In genomic region chrX:153439977-153440376, GRCh38 we compare ENCODE assay signal across 36 cellular contexts. TPM values are rescaled to one million over a fixed set of nuclear protein-coding genes. Genes with fewer than 3 reads are reported as not detected.
"Had no signal": no experiment of that assay in that cellular context is flagged by ENCODE, and none has a peak within 500 bp of the region (broad histone marks: within the 10 kb centered on the region; RNA-seq: fewer than 3 reads in every experiment).

No MANE protein-coding gene starts in this region.

- H2AFZ ChIP-seq: parathyroid adenoma had no signal

- H3K4me3 ChIP-seq: left lung, lower lobe of right lung, right atrium auricular region, right lobe of liver, smooth muscle cell, tibial nerve, vagina had no signal

- DNase-seq: hypothalamus; immature natural killer cell; kidney; left colon; left lung; lower lobe of right lung; mesenchymal stem cell; naive thymus-derived CD8-positive, alpha-beta T cell; nucleus accumbens; right lobe of liver; stimulated activated CD4-positive, alpha-beta T cell treated with anti-CD3 and anti-CD28 coated beads, Interleukin-1b, Interleukin-23, amount 100 ng/mL, for 48 hours; stimulated activated CD4-positive, alpha-beta T cell treated with anti-CD3 and anti-CD28 coated beads, Interleukin-2, amount 100 ng/mL, for 48 hours; stimulated activated CD4-positive, alpha-beta T cell treated with anti-CD3 and anti-CD28 coated beads, Interleukin-4, amount 100 ng/mL, for 4 hours; stimulated activated CD8-positive, alpha-beta memory T cell treated with anti-CD3 and anti-CD28 coated beads, Interleukin-4, amount 100 ng/mL, for 48 hours; stimulated activated naive CD4-positive, alpha-beta T cell treated with Interleukin-2 at 50 U/mL for 16 hours; stimulated activated naive CD8-positive, alpha-beta T cell treated with anti-CD3 and anti-CD28 coated beads, Interleukin-15, amount 100 ng/mL, for 72 hours; substantia nigra had no signal

- H3K27me3 ChIP-seq: left lung, right atrium auricular region, right lobe of liver, tibial nerve, vagina had no signal

- H3K27me3 Mint-ChIP-seq: stimulated activated naive CD8-positive, alpha-beta T cell treated with anti-CD3 and anti-CD28 coated beads, Interleukin-15, amount 100 ng/mL, for 72 hours had no signal

- H3K9me3 Mint-ChIP-seq: immature natural killer cell; naive thymus-derived CD8-positive, alpha-beta T cell; stimulated activated naive CD8-positive, alpha-beta T cell treated with anti-CD3 and anti-CD28 coated beads, Interleukin-15, amount 100 ng/mL, for 72 hours had no signal

- H3K79me2 ChIP-seq: parathyroid adenoma had no signal

- H3K27ac ChIP-seq: left lung, lower lobe of right lung, parathyroid adenoma, right atrium auricular region, right lobe of liver, tibial nerve, vagina had no signal

- FAIRE-seq: islet of Langerhans, kidney had no signal

- H3K4me1 ChIP-seq: left lung, lower lobe of right lung, right atrium auricular region, right lobe of liver, tibial nerve, vagina had no signal

- H3K9ac ChIP-seq: parathyroid adenoma had no signal

- H3K36me3 Mint-ChIP-seq: immature natural killer cell; naive thymus-derived CD8-positive, alpha-beta T cell; stimulated activated memory B cell treated with anti-CD40 and anti-IgM and Interleukin-4, amounts not matched to agents 10 μg/mL and 1 μg/mL and 100 μg/mL, for 72 hours; type B pancreatic cell had no signal

- H3K9me3 ChIP-seq: left lung, lower lobe of right lung, right atrium auricular region, right lobe of liver, tibial nerve, vagina had no signal

- ATAC-seq: left colon; left lung; lower lobe of right lung; naive thymus-derived CD8-positive, alpha-beta T cell; right lobe of liver; stimulated activated memory B cell treated with anti-CD40 and anti-IgM and Interleukin-4, amounts not matched to agents 10 μg/mL and 1 μg/mL and 100 μg/mL, for 72 hours; stimulated activated naive CD8-positive, alpha-beta T cell treated with anti-CD3 and anti-CD28 coated beads, Interleukin-15, amount 100 ng/mL, for 72 hours had no signal

- H3K36me3 ChIP-seq: left lung, lower lobe of right lung, right atrium auricular region, right lobe of liver, tibial nerve, vagina had no signal

- H3K4me3 Mint-ChIP-seq: immature natural killer cell; naive thymus-derived CD8-positive, alpha-beta T cell; nephron; neural crest cell; stimulated activated memory B cell treated with anti-CD40 and anti-IgM and Interleukin-4, amounts not matched to agents 10 μg/mL and 1 μg/mL and 100 μg/mL, for 72 hours; stimulated activated naive CD8-positive, alpha-beta T cell treated with anti-CD3 and anti-CD28 coated beads, Interleukin-15, amount 100 ng/mL, for 72 hours; type B pancreatic cell had no signal

- H3K27ac Mint-ChIP-seq: immature natural killer cell; naive thymus-derived CD8-positive, alpha-beta T cell; nephron; progenitor cell of endocrine pancreas; stimulated activated memory B cell treated with anti-CD40 and anti-IgM and Interleukin-4, amounts not matched to agents 10 μg/mL and 1 μg/mL and 100 μg/mL, for 72 hours; stimulated activated naive CD8-positive, alpha-beta T cell treated with anti-CD3 and anti-CD28 coated beads, Interleukin-15, amount 100 ng/mL, for 72 hours; type B pancreatic cell had no signal

- H3K4me1 Mint-ChIP-seq: immature natural killer cell; naive thymus-derived CD8-positive, alpha-beta T cell; nephron; neural crest cell; stimulated activated memory B cell treated with anti-CD40 and anti-IgM and Interleukin-4, amounts not matched to agents 10 μg/mL and 1 μg/mL and 100 μg/mL, for 72 hours; stimulated activated naive CD8-positive, alpha-beta T cell treated with anti-CD3 and anti-CD28 coated beads, Interleukin-15, amount 100 ng/mL, for 72 hours had no signal

- H3K4me2 ChIP-seq: smooth muscle cell had no signal

RNA-seq across cellular contexts. Expression of gene PNMA6E, which starts 38.8 kb away (rescaled TPM):
- total RNA-seq: kidney; left colon; left lung; liver; lower lobe of right lung; mucosa of gallbladder; naive thymus-derived CD8-positive, alpha-beta T cell; neural crest cell; osteocyte; progenitor cell of endocrine pancreas; pulmonary artery endothelial cell; right atrium auricular region; right lobe of liver; skeletal muscle tissue; smooth muscle cell; temporal lobe; tibial nerve; ureter; vagina had no signal
- polyA plus RNA-seq: immature natural killer cell; liver; mammary epithelial cell; naive thymus-derived CD8-positive, alpha-beta T cell; smooth muscle cell had no signal

RNA-seq across cellular contexts. Expression of gene BGN, which starts 54.8 kb away (rescaled TPM):
- total RNA-seq: naive thymus-derived CD8-positive, alpha-beta T cell had no signal
- polyA plus RNA-seq: immature natural killer cell; naive thymus-derived CD8-positive, alpha-beta T cell had no signal
